In genomic region chr5:143177263-143177994, GRCh38 we compare ENCODE assay signal across 12 cellular contexts.
DNase-seq lines count a peak whose midpoint lies in the region; ATAC-seq and TF ChIP-seq lines count a peak whose summit lies in the region.
"Had no signal": no experiment of that assay in that cellular context is flagged by ENCODE, and none has a peak within 500 bp of the region (broad histone marks: within the 10 kb centered on the region; RNA-seq: fewer than 3 reads in every experiment).

No MANE protein-coding gene starts in this region.

- TF ChIP-seq CTCF in MCF 10A (IDR thresholded peaks at IDR 0.05; ENCODE audit: unreplicated experiment) (no peak), breast epithelium (IDR thresholded peaks at IDR 0.05) (no peak), foreskin keratinocyte (conservative IDR thresholded peaks at IDR 0.05) (peak; percentile 72)

- H3K36me3 Mint-ChIP-seq in MCF 10A (ENCODE audit: insufficient read depth, unreplicated experiment): no peaks in the 10 kb centered on the region

- H3K9me3 ChIP-seq in breast epithelium (no peaks in the 10 kb centered on the region), aorta (ENCODE audit: control insufficient read depth, low read length) (no peaks in the 10 kb centered on the region)
- H3K9me3 ChIP-seq: pancreas, suprapubic skin had no signal

- POLR2A ChIA-PET in MCF 10A (lab: Yijun Ruan, JAX): interaction anchor here (0.6 to 4.4 kb wide), 48 partner anchors 10 to 318 kb away, joined by 3 to 44 read pairs (median 4); partner anchors contain the start of gene NR3C1

- no peaks in the 10 kb centered on the region for H3K27me3 Mint-ChIP-seq in MCF 10A (ENCODE audit: insufficient read depth, unreplicated experiment)

- WGBS in aorta, 2 donors: 11 to 15% methylated on average over 9 of the region's 9 CpGs

- no peak overlapping the region for H3K4me3 Mint-ChIP-seq in MCF 10A (ENCODE audit: unreplicated experiment)

- CTCF ChIA-PET in MCF 10A (lab: Yijun Ruan, JAX): interaction anchor here (0.6 to 1.8 kb wide), 12 partner anchors 9 to 778 kb away, joined by 3 to 6 read pairs (median 4); no protein-coding TSS in a partner anchor

- H3K4me1 Mint-ChIP-seq in MCF 10A (ENCODE audit: insufficient read depth, unreplicated experiment): peaks cover 16% of the 10 kb centered on the region

- ATAC-seq in foreskin keratinocyte (peak; percentile 98), aorta (ENCODE audit: low FRiP score) (peak; percentile 52), HG03196 (IDR thresholded peaks at IDR 0.05; ENCODE audit: unreplicated experiment) (no peak), GM18520 (IDR thresholded peaks at IDR 0.05; ENCODE audit: unreplicated experiment) (no peak)

- peak overlapping the region; percentile 86 for H3K27ac Mint-ChIP-seq in MCF 10A (ENCODE audit: low read depth, unreplicated experiment)

- no peak for TF ChIP-seq POLR2A in breast epithelium (IDR thresholded peaks at IDR 0.05)

- H3K9me3 Mint-ChIP-seq in MCF 10A (ENCODE audit: unreplicated experiment): no peaks in the 10 kb centered on the region

- intact Hi-C loops in MCF 10A (cut with micrococcal nuclease) (loop anchor here (1.0 to 10.0 kb wide), 6 partner anchors 28 to 253 kb away; no protein-coding TSS in a partner anchor), breast epithelium (cut with DNase I; ENCODE audit: low total_unique reads) (no loop called here), aorta (cut with DNase I) (loop anchor here in 1 of 2 donors (10.0 kb wide), 1 partner anchor 263 kb away; no protein-coding TSS in a partner anchor)

- BruUV-seq in MCF 10A (replicated peaks; lab: Mats Ljungman, UMichigan): TSS peak; percentile 50

- H3K27me3 ChIP-seq in breast epithelium (no peaks in the 10 kb centered on the region), foreskin keratinocyte (no peaks in the 10 kb centered on the region), aorta (ENCODE audit: control insufficient read depth in 1 of 2, insufficient read depth in 2 of 2, low read length in 1 of 2) (no peaks in the 10 kb centered on the region)
- H3K27me3 ChIP-seq: pancreas, suprapubic skin had no signal

- H3K4me1 ChIP-seq in breast epithelium: no peaks in the 10 kb centered on the region
- peaks cover 12% of the 10 kb centered on the region for H3K4me1 ChIP-seq in foreskin keratinocyte
- H3K4me1 ChIP-seq in aorta (ENCODE audit: control insufficient read depth in 1 of 2, insufficient read depth in 2 of 2, low read length in 2 of 2): peaks cover 0 to 5% of the 10 kb centered on the region in 2 donors

- H3K36me3 ChIP-seq in breast epithelium: no peaks in the 10 kb centered on the region
- no peaks in the 10 kb centered on the region for H3K36me3 ChIP-seq in aorta (ENCODE audit: control insufficient read depth in 1 of 2, insufficient read depth in 2 of 2, low read length in 1 of 2)
- H3K36me3 ChIP-seq: pancreas, suprapubic skin had no signal

- DNase-seq in MCF 10A (ENCODE audit: unreplicated experiment): peak; percentile 99
- no peak for DNase-seq in breast epithelium (ENCODE audit: low spot score in 2 of 2)
- DNase-seq in RPMI8226: peak; percentile 54
- peak; percentile 99 to 100 for DNase-seq in foreskin keratinocyte
- peak; percentile 72 to 80 for DNase-seq in aorta
- no peak for DNase-seq in D341Med (ENCODE audit: low spot score)
- DNase-seq: activated CD4-positive, alpha-beta T cell treated with anti-CD3 and anti-CD28 coated beads, Interleukin-2, amount 50 U/mL, for 4 hours; MV-4-11; pancreas had no signal

- H3K4me3 ChIP-seq in breast epithelium (no peak overlapping the region), aorta (ENCODE audit: low read length in 2 of 2) (no peak overlapping the region)
- H3K4me3 ChIP-seq: pancreas, suprapubic skin had no signal

- H3K27ac ChIP-seq in breast epithelium (no peak overlapping the region), foreskin keratinocyte (peak overlapping the region; percentile 77), aorta (ENCODE audit: low read depth in 1 of 2, low read length in 2 of 2) (peak overlapping the region in 1 of 2 donors; percentile 8)
- H3K27ac ChIP-seq: pancreas, suprapubic skin had no signal

Comparison
In these comparisons a context has a peak if more than half of its experiments do, and no peak if none do; other contexts are left out.
1. DNase-seq: peak in MCF 10A (single experiment), RPMI8226 (single experiment), foreskin keratinocyte (2 of 2) and aorta (2 of 2); none in breast epithelium (0 of 2) and D341Med (single experiment).
2. ATAC-seq: peak in foreskin keratinocyte (single experiment) and aorta (single experiment); none in HG03196 (single experiment) and GM18520 (single experiment).